In genomic region chr6:148700047-148700712, GRCh38 we compare ENCODE assay signal across 11 cellular contexts. TPM values are rescaled to one million over a fixed set of nuclear protein-coding genes. Genes with fewer than 3 reads are reported as not detected.
DNase-seq lines count a peak whose midpoint lies in the region; ATAC-seq, FAIRE-seq and TF ChIP-seq lines count a peak whose summit lies in the region.
"Had no signal": no experiment of that assay in that cellular context is flagged by ENCODE, and none has a peak within 500 bp of the region (broad histone marks: within the 10 kb centered on the region; RNA-seq: fewer than 3 reads in every experiment).

No MANE protein-coding gene starts in this region.

- no peaks in the 10 kb centered on the region for H3K27me3 Mint-ChIP-seq in T-cell
- peaks cover 6% of the 10 kb centered on the region for H3K27me3 Mint-ChIP-seq in glutamatergic neuron (ENCODE audit: unreplicated experiment)

- H3K4me3 Mint-ChIP-seq in T-cell (peak overlapping the region; percentile 64 to 79 (median 77)), glutamatergic neuron (ENCODE audit: unreplicated experiment) (no peak overlapping the region)
- H3K4me3 Mint-ChIP-seq in stimulated activated effector memory CD8-positive, alpha-beta T cell treated with anti-CD3 and anti-CD28 coated beads, Interleukin-12 subunit alpha, Interleukin-12 subunit beta, amount 100 ng/mL, for 72 hours = peak overlapping the region; percentile 75

- peak; percentile 79 for FAIRE-seq in frontal cortex (lab: Jason Lieb, UNC)

- CTCF ChIA-PET in T-cell (lab: Charles Lee) = interaction anchor here in 1 of 2 donors (0.6 kb wide), 2 partner anchors 44 to 288 kb away, joined by 3 to 4 read pairs; no protein-coding TSS in a partner anchor

- no peaks in the 10 kb centered on the region for H3K36me3 Mint-ChIP-seq in T-cell
- H3K36me3 Mint-ChIP-seq in stimulated activated effector memory CD8-positive, alpha-beta T cell treated with anti-CD3 and anti-CD28 coated beads, Interleukin-12 subunit alpha, Interleukin-12 subunit beta, amount 100 ng/mL, for 72 hours = no peaks in the 10 kb centered on the region
- no peaks in the 10 kb centered on the region for H3K36me3 Mint-ChIP-seq in glutamatergic neuron (ENCODE audit: unreplicated experiment)

- peak overlapping the region; percentile 58 for H3K4me3 ChIP-seq in GM12865 (ENCODE audit: low read depth, low read length)

- no peak for TF ChIP-seq CTCF in GM12865 (IDR thresholded peaks at IDR 0.05; ENCODE audit: insufficient read depth, low read depth, low read length, missing control alignments)
- no peak for TF ChIP-seq CTCF in glutamatergic neuron (IDR thresholded peaks at IDR 0.05; ENCODE audit: partially characterized antibody, unreplicated experiment)

- no peak for DNase-seq in GM12865 (ENCODE audit: low read depth)
- no peak for DNase-seq in T-cell
- DNase-seq in frontal cortex (ENCODE audit: low spot score in 2 of 2) = no peak
- DNase-seq in stimulated activated effector memory CD8-positive, alpha-beta T cell treated with anti-CD3 and anti-CD28 coated beads, Interleukin-12 subunit alpha, Interleukin-12 subunit beta, amount 100 ng/mL, for 72 hours (ENCODE audit: low spot score in 2 of 2) = no peak
- no peak for DNase-seq in glutamatergic neuron
- no peak for DNase-seq in NCI-H1930 (lab: John Stamatoyannopoulos, UW)
- DNase-seq: activated CD4-positive, alpha-beta T cell treated with anti-CD3 and anti-CD28 coated beads, Interleukin-2, amount 50 U/mL, for 1 hour; effector CD8-positive, alpha-beta T cell; NCI-H2171; stimulated activated naive CD4-positive, alpha-beta T cell treated with Interleukin-2 at 50 U/mL for 16 hours had no signal

- POLR2A ChIA-PET in T-cell (lab: Charles Lee) = interaction anchor here in 1 of 2 donors (0.5 kb wide), 1 partner anchor 366 kb away, joined by 5 read pairs; no protein-coding TSS in a partner anchor

- H3K4me1 Mint-ChIP-seq in T-cell (peaks cover 11 to 20% (median 15%) of the 10 kb centered on the region in 3 donors), glutamatergic neuron (ENCODE audit: low read depth, unreplicated experiment) (no peaks in the 10 kb centered on the region)
- H3K4me1 Mint-ChIP-seq in stimulated activated effector memory CD8-positive, alpha-beta T cell treated with anti-CD3 and anti-CD28 coated beads, Interleukin-12 subunit alpha, Interleukin-12 subunit beta, amount 100 ng/mL, for 72 hours = peaks cover 11% of the 10 kb centered on the region

- ATAC-seq in T-cell (replicated peaks in 1 of 4) (no peak), GM21737 (IDR thresholded peaks at IDR 0.05; ENCODE audit: unreplicated experiment) (no peak)
- ATAC-seq in stimulated activated effector memory CD8-positive, alpha-beta T cell treated with anti-CD3 and anti-CD28 coated beads, Interleukin-12 subunit alpha, Interleukin-12 subunit beta, amount 100 ng/mL, for 72 hours = no peak

- H3K9me3 Mint-ChIP-seq in T-cell = peaks cover 6 to 10% (median 8%) of the 10 kb centered on the region in 3 donors
- no peaks in the 10 kb centered on the region for H3K9me3 Mint-ChIP-seq in stimulated activated effector memory CD8-positive, alpha-beta T cell treated with anti-CD3 and anti-CD28 coated beads, Interleukin-12 subunit alpha, Interleukin-12 subunit beta, amount 100 ng/mL, for 72 hours
- no peaks in the 10 kb centered on the region for H3K9me3 Mint-ChIP-seq in glutamatergic neuron (ENCODE audit: unreplicated experiment)

- H3K27ac Mint-ChIP-seq in T-cell (peak overlapping the region in 1 of 2 donors; percentile 84), glutamatergic neuron (ENCODE audit: unreplicated experiment) (no peak overlapping the region)
- H3K27ac Mint-ChIP-seq in stimulated activated effector memory CD8-positive, alpha-beta T cell treated with anti-CD3 and anti-CD28 coated beads, Interleukin-12 subunit alpha, Interleukin-12 subunit beta, amount 100 ng/mL, for 72 hours = peak overlapping the region; percentile 89

RNA-seq across cellular contexts. Expression of gene UST, which starts 46.6 kb away (rescaled TPM):
- total RNA-seq in T-cell (1 to 10 TPM; 1.9 to 5.3 (median 3.0) TPM), frontal cortex (39.5 TPM), glutamatergic neuron (ENCODE audit: unreplicated experiment) (11.2 TPM)
